ENCODE assay signal across 8 cellular contexts in the genomic region with DNA sequence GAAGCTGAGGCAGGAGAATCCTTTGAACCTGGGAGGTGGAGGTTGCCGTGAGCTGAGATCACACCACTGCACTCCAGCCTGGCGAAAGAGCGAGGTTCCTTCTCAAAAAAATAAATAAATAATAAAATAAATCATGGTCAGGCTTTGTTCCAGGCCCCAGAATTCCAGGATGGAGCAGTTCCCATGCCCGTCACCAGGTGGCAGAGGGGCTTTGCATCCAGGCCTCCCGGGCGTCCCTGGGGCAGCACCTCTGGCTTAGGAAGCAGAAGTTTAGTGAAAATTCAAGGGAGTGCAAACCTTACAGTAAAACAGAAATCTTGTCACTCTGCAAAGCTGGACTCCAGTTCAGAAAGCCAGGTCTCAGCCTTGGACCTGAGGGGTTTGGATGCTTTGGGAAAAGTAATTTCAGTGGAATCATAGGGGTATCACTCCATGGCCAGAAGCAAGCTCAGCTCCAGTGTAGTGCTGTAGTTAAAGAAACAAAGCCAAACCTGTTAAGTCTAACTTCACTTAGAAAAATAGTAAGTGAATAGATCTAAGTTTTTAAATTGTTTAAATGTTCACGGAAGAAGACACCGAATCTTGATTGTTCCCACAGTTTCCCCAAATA.
DNase-seq lines count a peak whose midpoint lies in the region; ATAC-seq and TF ChIP-seq lines count a peak whose summit lies in the region.

No MANE protein-coding gene starts in this region.

- TF ChIP-seq CTCF in GM12872 (IDR thresholded peaks at IDR 0.05; ENCODE audit: insufficient read depth, low read depth, low read length) (0 out of 3 replicates have a peak, but pooled peaks have one; percentile 14), epithelial cell of proximal tubule (conservative IDR thresholded peaks at IDR 0.05; ENCODE audit: low read depth, low read length) (peak; percentile 75), GM20000 (IDR thresholded peaks at IDR 0.05; ENCODE audit: extremely low read depth, missing control alignments) (no peak)

- H3K27me3 ChIP-seq in trophoblast cell (ENCODE audit: insufficient read depth, low read length): no peaks in the 10 kb centered on the region

- no peak overlapping the region for H2BK12ac ChIP-seq in trophoblast cell (ENCODE audit: low read length)

- peak; percentile 0 for DNase-seq in NCI-H526 treated with DMSO at 0.1 percent for 48 hours (lab: John Stamatoyannopoulos, UW)
- DNase-seq in epithelial cell of proximal tubule (ENCODE audit: low read depth): no peak
- DNase-seq in trophoblast cell: peak; percentile 52 to 75
- DNase-seq in activated naive CD8-positive, alpha-beta T cell treated with anti-CD3 and anti-CD28 coated beads for 36 hours: no peak
- DNase-seq in GM20000 (ENCODE audit: low spot score): no peak

- H3K23ac ChIP-seq in trophoblast cell (ENCODE audit: low read length): no peak overlapping the region

- H3K79me2 ChIP-seq in trophoblast cell (ENCODE audit: control insufficient read depth, insufficient read depth, low read length, poor library complexity): no peaks in the 10 kb centered on the region

- ATAC-seq in GM18498 (IDR thresholded peaks at IDR 0.05; ENCODE audit: unreplicated experiment) (no peak), GM19397 (IDR thresholded peaks at IDR 0.05; ENCODE audit: unreplicated experiment) (no peak)

- peak overlapping the region; percentile 42 for H4K91ac ChIP-seq in trophoblast cell (ENCODE audit: low read depth, low read length)

- H3K4ac ChIP-seq in trophoblast cell (ENCODE audit: low read depth, low read length): no peak overlapping the region

- no peak overlapping the region for H2AFZ ChIP-seq in trophoblast cell (ENCODE audit: insufficient read depth, low read length, poor library complexity)

- H4K12ac ChIP-seq in trophoblast cell (ENCODE audit: low read depth, low read length): no peak overlapping the region

- no peaks in the 10 kb centered on the region for H3K9me3 Mint-ChIP-seq in activated naive CD8-positive, alpha-beta T cell treated with anti-CD3 and anti-CD28 coated beads for 36 hours

- H3K4me2 ChIP-seq in trophoblast cell (ENCODE audit: low read length): no peak overlapping the region

- no peak overlapping the region for H3K18ac ChIP-seq in trophoblast cell (ENCODE audit: low read length)

- no peaks in the 10 kb centered on the region for H3K4me1 ChIP-seq in trophoblast cell (ENCODE audit: control insufficient read depth in 1 of 2, insufficient read depth in 2 of 2, low read length in 2 of 2)

- H4K8ac ChIP-seq in trophoblast cell (ENCODE audit: low read depth, low read length): no peak overlapping the region

- H2AK5ac ChIP-seq in trophoblast cell (ENCODE audit: low read length): no peak overlapping the region

- no peak overlapping the region for H2BK5ac ChIP-seq in trophoblast cell (ENCODE audit: low read depth, low read length, poor library complexity)

- no peaks in the 10 kb centered on the region for H3K36me3 ChIP-seq in trophoblast cell (ENCODE audit: control insufficient read depth in 1 of 2, insufficient read depth in 2 of 2, low read length in 2 of 2)

- no CpG with 5 or more reads among the region's 8 CpGs for WGBS in trophoblast cell (ENCODE audit: extremely low coverage, insufficient coverage, insufficient read length)

- H3K4me3 Mint-ChIP-seq in activated naive CD8-positive, alpha-beta T cell treated with anti-CD3 and anti-CD28 coated beads for 36 hours: no peak overlapping the region

- H3K14ac ChIP-seq in trophoblast cell (ENCODE audit: low read length): no peak overlapping the region

- H3K9ac ChIP-seq in trophoblast cell (ENCODE audit: low read length): no peak overlapping the region

- H3K9me3 ChIP-seq in trophoblast cell (ENCODE audit: insufficient read depth, low read depth, low read length): no peaks in the 10 kb centered on the region

- H3K79me1 ChIP-seq in trophoblast cell (ENCODE audit: low read length): peaks cover 3% of the 10 kb centered on the region

- H3K27ac ChIP-seq in trophoblast cell (ENCODE audit: low read depth, low read length): no peak overlapping the region

- no peak overlapping the region for H3K4me3 ChIP-seq in epithelial cell of proximal tubule (ENCODE audit: low read depth, low read length)
- H3K4me3 ChIP-seq in trophoblast cell (ENCODE audit: low read depth, low read length): no peak overlapping the region

- H3K36me3 Mint-ChIP-seq in activated naive CD8-positive, alpha-beta T cell treated with anti-CD3 and anti-CD28 coated beads for 36 hours: no peaks in the 10 kb centered on the region

- no peak overlapping the region for H2BK120ac ChIP-seq in trophoblast cell (ENCODE audit: insufficient read depth, low read length, poor library complexity)

- H3K27me3 Mint-ChIP-seq in activated naive CD8-positive, alpha-beta T cell treated with anti-CD3 and anti-CD28 coated beads for 36 hours: no peaks in the 10 kb centered on the region

- no peak overlapping the region for H3K27ac Mint-ChIP-seq in activated naive CD8-positive, alpha-beta T cell treated with anti-CD3 and anti-CD28 coated beads for 36 hours

- H3K4me1 Mint-ChIP-seq in activated naive CD8-positive, alpha-beta T cell treated with anti-CD3 and anti-CD28 coated beads for 36 hours: no peaks in the 10 kb centered on the region

Comparison
In these comparisons a context has a peak if more than half of its experiments do, and no peak if none do; other contexts are left out.
1. DNase-seq: peak in NCI-H526 treated with DMSO at 0.1 percent for 48 hours (single experiment) and trophoblast cell (2 of 2); none in epithelial cell of proximal tubule (single experiment), activated naive CD8-positive, alpha-beta T cell treated with anti-CD3 and anti-CD28 coated beads for 36 hours (single experiment) and GM20000 (single experiment).